7 cellular contexts compared by ENCODE assay signal in genomic region chr1:104785575-104786187, GRCh38.
"Had no signal": no experiment of that assay in that cellular context is flagged by ENCODE, and none has a peak within 500 bp of the region (broad histone marks: within the 10 kb centered on the region; RNA-seq: fewer than 3 reads in every experiment).

No MANE protein-coding gene starts in this region.

- H3K4me1 Mint-ChIP-seq: GM23338, H9 had no signal

- DNase-seq: H9, HCEC 1CT, HFFc6, IMR-90, KG1 had no signal

- H3K4me3 Mint-ChIP-seq: GM23338, H9, HFFc6 had no signal

- H3K27ac Mint-ChIP-seq: GM23338, H9, HFFc6 had no signal

- ATAC-seq: GM23338, K562 had no signal

- H3K9me3 Mint-ChIP-seq: HFFc6 had no signal
